ENCODE assay signal across 16 cellular contexts in genomic region chr7:33145174-33145573, GRCh38. TPM values are rescaled to one million over a fixed set of nuclear protein-coding genes. Genes with fewer than 3 reads are reported as not detected.
DNase-seq lines count a peak whose midpoint lies in the region; FAIRE-seq and TF ChIP-seq lines count a peak whose summit lies in the region.
"Had no signal": no experiment of that assay in that cellular context is flagged by ENCODE, and none has a peak within 500 bp of the region (broad histone marks: within the 10 kb centered on the region; RNA-seq: fewer than 3 reads in every experiment).

No MANE protein-coding gene starts in this region.

- FAIRE-seq in urothelium cell line (lab: Jason Lieb, UNC), result peak; percentile 46
- FAIRE-seq: GM12892 had no signal

- no peaks in the 10 kb centered on the region for H3K9me3 ChIP-seq in GM23248 (ENCODE audit: low read depth)
- H3K9me3 ChIP-seq: Caco-2 had no signal

- H4K20me1 ChIP-seq in KMS-11 (ENCODE audit: insufficient read depth), result no peaks in the 10 kb centered on the region
- H4K20me1 ChIP-seq in GM23248 (ENCODE audit: insufficient read depth), result no peaks in the 10 kb centered on the region
- H4K20me1 ChIP-seq: BLaER1 had no signal

- no peaks in the 10 kb centered on the region for H3K9me2 ChIP-seq in GM23248 (ENCODE audit: insufficient read depth)

- no peaks in the 10 kb centered on the region for H3K79me2 ChIP-seq in KMS-11 (ENCODE audit: insufficient read depth, low read depth)
- 0 out of 2 replicates have a peak, but pooled peaks cover 13% of the 10 kb centered on the region for H3K79me2 ChIP-seq in GM23248 (ENCODE audit: insufficient read depth)

- no peaks in the 10 kb centered on the region for H3K36me3 ChIP-seq in KMS-11 (ENCODE audit: insufficient read depth)
- H3K36me3 ChIP-seq in GM23248 (ENCODE audit: low read depth), result no peaks in the 10 kb centered on the region
- H3K36me3 ChIP-seq: BLaER1 had no signal

- TF ChIP-seq POLR2A in erythroblast (IDR thresholded peaks at IDR 0.05; ENCODE audit: low read length), result no peak

- DNase-seq in erythroblast (lab: John Stamatoyannopoulos, UW) (peak; percentile 36 to 62), urothelium cell line (ENCODE audit: low spot score) (no peak), H4 (ENCODE audit: low spot score) (no peak), T-helper 9 cell (no peak), GM23248 (no peak)
- DNase-seq: 8988T; AML-193; Caco-2; CD8-positive, alpha-beta memory T cell; DND-41; GDM1; H9 had no signal

- H3K27me3 ChIP-seq in KMS-11 (ENCODE audit: insufficient read depth, low read depth) (no peaks in the 10 kb centered on the region), GM23248 (replicated peaks; ENCODE audit: insufficient read depth) (no peaks in the 10 kb centered on the region)
- H3K27me3 ChIP-seq: BLaER1 had no signal

- H3K4me3 ChIP-seq in KMS-11 (IDR thresholded peaks at IDR 0.05; ENCODE audit: insufficient read depth, low read depth, low read length) (no peak overlapping the region), GM23248 (no peak overlapping the region)
- H3K4me3 ChIP-seq: BLaER1 had no signal

- H3K27ac ChIP-seq in KMS-11 (no peak overlapping the region), angular gyrus (ENCODE audit: low read depth, low read length) (peak overlapping the region; percentile 43), GM23248 (no peak overlapping the region)
- H3K27ac ChIP-seq: BLaER1 had no signal

- in situ Hi-C loops in GM23248 (cut with MboI), result no loop called here

- H3K4me2 ChIP-seq in KMS-11, result 0 out of 2 replicates have a peak overlapping the region, but pooled peaks have one; percentile 69
- H3K4me2 ChIP-seq in GM23248 (ENCODE audit: unreplicated experiment), result no peak overlapping the region
- H3K4me2 ChIP-seq: BLaER1 had no signal

- H3K4me1 ChIP-seq in KMS-11 (ENCODE audit: low read depth, poor library complexity, severe bottlenecking) (peaks cover 17% of the 10 kb centered on the region), GM23248 (ENCODE audit: insufficient read depth) (0 out of 2 replicates have a peak, but pooled peaks cover 5% of the 10 kb centered on the region)
- H3K4me1 ChIP-seq: BLaER1, Caco-2 had no signal

- H2AFZ ChIP-seq in KMS-11 (ENCODE audit: low read depth), result no peak overlapping the region
- no peak overlapping the region for H2AFZ ChIP-seq in GM23248

- TF ChIP-seq CTCF in KMS-11 (conservative IDR thresholded peaks at IDR 0.05; ENCODE audit: low read depth, low read length), result no peak

- WGBS in GM23248 (ENCODE audit: low coverage in 1 of 2, low lambda C conversion rate in 2 of 2, missing lambda C conversion rate in 2 of 2), 2 experiments, result 86 to 87% methylated on average over 5 of the region's 5 CpGs

- no peaks in the 10 kb centered on the region for H3F3A ChIP-seq in GM23248 (ENCODE audit: insufficient read depth)

- H3K9ac ChIP-seq in KMS-11, result no peak overlapping the region
- H3K9ac ChIP-seq in GM23248, result no peak overlapping the region
- H3K9ac ChIP-seq: BLaER1 had no signal

RNA-seq across cellular contexts. Expression of gene BBS9, which starts 15.8 kb away (rescaled TPM):
- total RNA-seq in H4 (2014; rRNA removed; shearing (Covaris generic)), result 14.7 and 14.9 TPM in 2 replicates
- 15.0 and 19.2 TPM in 2 replicates for total RNA-seq in GM23248 (2014; rRNA removed; shearing (Covaris generic))
- 10.2 and 10.8 TPM in 2 replicates for polyA plus RNA-seq in GM23248 (2016; fragmentation: Nextera tagmentation; extraction: Ambion mirVana)

RNA-seq across cellular contexts. Expression of gene RP9, which starts 36.0 kb away (rescaled TPM):
- 15.8 and 24.9 TPM in 2 replicates for total RNA-seq in H4 (2014; rRNA removed; shearing (Covaris generic))
- total RNA-seq in GM23248 (2014; rRNA removed; shearing (Covaris generic)), result 3.9 and 9.5 TPM in 2 replicates
- polyA plus RNA-seq in GM23248 (2016; fragmentation: Nextera tagmentation; extraction: Ambion mirVana), result 23.9 and 24.7 TPM in 2 replicates

Comparison
In these comparisons a context has a peak if more than half of its experiments do, and no peak if none do; other contexts are left out.
1. DNase-seq: peak in erythroblast (2 of 2); none in urothelium cell line (single experiment), H4 (single experiment), T-helper 9 cell (single experiment) and GM23248 (single experiment).